ENCODE assay signal across 8 cellular contexts in the genomic region with DNA sequence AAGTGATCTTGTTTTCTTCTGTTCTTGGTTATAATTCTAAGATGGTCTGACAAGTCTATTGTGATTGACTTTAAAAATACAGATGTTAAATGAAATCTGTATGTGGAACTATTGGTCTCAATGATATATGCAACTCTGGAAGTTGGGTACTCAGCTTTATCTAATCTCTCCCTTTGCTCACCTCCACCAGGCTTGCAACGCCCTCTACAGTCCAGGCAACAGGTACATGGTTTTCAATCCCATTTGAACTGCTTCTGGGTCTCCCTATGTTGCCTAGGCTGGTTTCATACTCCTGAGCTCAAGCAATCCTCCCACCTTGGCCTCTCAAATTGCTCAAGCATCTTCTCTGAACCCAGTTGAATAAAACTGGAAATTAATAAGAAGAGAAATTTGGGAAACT. TPM values are rescaled to one million over a fixed set of nuclear protein-coding genes. Genes with fewer than 3 reads are reported as not detected.
A peak's percentile ranks its signal among the peaks of the same experiment; 100 is the strongest.
DNase-seq lines count a peak whose midpoint lies in the region; ATAC-seq and TF ChIP-seq lines count a peak whose summit lies in the region.

No MANE protein-coding gene starts in this region.

- H3K27me3 Mint-ChIP-seq in activated T-helper 17 cell treated with anti-CD3 and anti-CD28 coated beads, Interleukin-2, amount 50 U/mL, for 72 hours = peaks cover 11% of the 10 kb centered on the region

- H3K4me3 Mint-ChIP-seq in activated T-helper 17 cell treated with anti-CD3 and anti-CD28 coated beads, Interleukin-2, amount 50 U/mL, for 72 hours = no peak overlapping the region

- H3K27me3 ChIP-seq in liver (ENCODE audit: control insufficient read depth in 4 of 4, insufficient read depth in 4 of 4, low read length in 3 of 4) = no peaks in the 10 kb centered on the region

- ATAC-seq in activated T-helper 17 cell treated with anti-CD3 and anti-CD28 coated beads, Interleukin-2, amount 50 U/mL, for 72 hours (replicated peaks) = peak; percentile 65
- ATAC-seq in HG03097 (IDR thresholded peaks at IDR 0.05; ENCODE audit: low FRiP score, unreplicated experiment) = no peak
- ATAC-seq in GM21786 (IDR thresholded peaks at IDR 0.05; ENCODE audit: unreplicated experiment) = no peak
- ATAC-seq in GM19455 (IDR thresholded peaks at IDR 0.05; ENCODE audit: unreplicated experiment) = no peak

- H3K9me3 Mint-ChIP-seq in activated T-helper 17 cell treated with anti-CD3 and anti-CD28 coated beads, Interleukin-2, amount 50 U/mL, for 72 hours = no peaks in the 10 kb centered on the region

- no peaks in the 10 kb centered on the region for H3K4me1 ChIP-seq in liver (ENCODE audit: control insufficient read depth in 4 of 4, insufficient read depth in 4 of 4, low read length in 3 of 4)

- peak; percentile 24 for TF ChIP-seq CTCF in liver (IDR thresholded peaks at IDR 0.05; ENCODE audit: low read depth, low read length, missing input control)

- H3K27ac ChIP-seq in liver (ENCODE audit: low read depth in 1 of 2, low read length in 2 of 2) = no peak overlapping the region

- no peaks in the 10 kb centered on the region for H3K36me3 Mint-ChIP-seq in activated T-helper 17 cell treated with anti-CD3 and anti-CD28 coated beads, Interleukin-2, amount 50 U/mL, for 72 hours (ENCODE audit: low read depth)

- no peak overlapping the region for H3K27ac Mint-ChIP-seq in activated T-helper 17 cell treated with anti-CD3 and anti-CD28 coated beads, Interleukin-2, amount 50 U/mL, for 72 hours

- no peaks in the 10 kb centered on the region for H3K36me3 ChIP-seq in liver (ENCODE audit: control insufficient read depth in 4 of 4, insufficient read depth in 3 of 4, low read depth in 1 of 4, low read length in 3 of 4)

- DNase-seq in GDM1 (lab: John Stamatoyannopoulos, UW) = peak; percentile 35
- DNase-seq in NCI-H82 treated with DMSO at 0.1 percent for 48 hours (lab: John Stamatoyannopoulos, UW; ENCODE audit: unreplicated experiment) = peak; percentile 20
- DNase-seq in NCI-H1092 (lab: John Stamatoyannopoulos, UW) = no peak

- 0% methylated on average over 1 of the region's 1 CpG for WGBS in liver

- H3K9ac ChIP-seq in liver (ENCODE audit: low read depth in 1 of 2, low read length in 2 of 2) = no peak overlapping the region

- TF ChIP-seq RAD21 in liver (IDR thresholded peaks at IDR 0.05) = peak; percentile 12 to 27

- H3K4me3 ChIP-seq in liver (ENCODE audit: low read depth in 1 of 3, low read length in 3 of 3) = no peak overlapping the region

- H3K9me3 ChIP-seq in liver (ENCODE audit: control insufficient read depth in 4 of 4, low read length in 3 of 4) = no peaks in the 10 kb centered on the region

- H3K4me1 Mint-ChIP-seq in activated T-helper 17 cell treated with anti-CD3 and anti-CD28 coated beads, Interleukin-2, amount 50 U/mL, for 72 hours = no peaks in the 10 kb centered on the region

TF ChIP-seq in liver, 16 proteins besides CTCF, POLR2A, EP300 and RAD21:
- TF ChIP-seq GABPA (IDR thresholded peaks at IDR 0.05 in 1 of 2, conservative IDR thresholded peaks at IDR 0.05 in 1 of 2) (no peak), FOXA2 (IDR thresholded peaks at IDR 0.05) (no peak), YY1 (IDR thresholded peaks at IDR 0.05) (no peak), FOXA1 (IDR thresholded peaks at IDR 0.05) (no peak), JUND (IDR thresholded peaks at IDR 0.05) (no peak), HNF4A (conservative IDR thresholded peaks at IDR 0.05) (no peak)
- TF ChIP-seq, protein P1, sequence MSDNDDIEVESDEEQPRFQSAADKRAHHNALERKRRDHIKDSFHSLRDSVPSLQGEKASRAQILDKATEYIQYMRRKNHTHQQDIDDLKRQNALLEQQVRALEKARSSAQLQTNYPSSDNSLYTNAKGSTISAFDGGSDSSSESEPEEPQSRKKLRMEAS (IDR thresholded peaks at IDR 0.05) = no peak

RNA-seq across cellular contexts. Expression of a gene that starts 25.6 kb away (rescaled TPM):
- 10 to 100 TPM in 1 of 2 donors, 1 to 10 TPM in 1; 3.4 to 25.5 TPM for total RNA-seq in activated T-helper 17 cell treated with anti-CD3 and anti-CD28 coated beads, Interleukin-2, amount 50 U/mL, for 72 hours
- 10 to 100 TPM; 12.1 to 12.4 TPM for total RNA-seq in liver
- 1 to 10 TPM; 1.9 to 2.4 TPM for polyA plus RNA-seq in liver

RNA-seq across cellular contexts. Expression of a gene that starts 49.2 kb away (rescaled TPM):
- total RNA-seq in activated T-helper 17 cell treated with anti-CD3 and anti-CD28 coated beads, Interleukin-2, amount 50 U/mL, for 72 hours = under 1 TPM; 0.17 to 0.77 TPM
- total RNA-seq in liver = under 1 TPM in 1 of 2 donors, not detected in 1; 0.23 TPM
- polyA plus RNA-seq in liver = under 1 TPM; 0.16 to 0.32 TPM

RNA-seq across cellular contexts. Expression of a gene that starts 54.8 kb away (rescaled TPM):
- total RNA-seq in activated T-helper 17 cell treated with anti-CD3 and anti-CD28 coated beads, Interleukin-2, amount 50 U/mL, for 72 hours = 10 to 100 TPM in 1 of 2 donors, 1 to 10 TPM in 1; 1.1 to 11.6 TPM
- 10 to 100 TPM in 1 of 2 donors, 1 to 10 TPM in 1; 8.5 to 19.9 TPM for total RNA-seq in liver
- 10 to 100 TPM in 1 of 2 donors, 1 to 10 TPM in 1; 2.1 to 10.2 TPM for polyA plus RNA-seq in liver
